Comparison of ENCODE assay signal across 1 cellular context in the genomic region with DNA sequence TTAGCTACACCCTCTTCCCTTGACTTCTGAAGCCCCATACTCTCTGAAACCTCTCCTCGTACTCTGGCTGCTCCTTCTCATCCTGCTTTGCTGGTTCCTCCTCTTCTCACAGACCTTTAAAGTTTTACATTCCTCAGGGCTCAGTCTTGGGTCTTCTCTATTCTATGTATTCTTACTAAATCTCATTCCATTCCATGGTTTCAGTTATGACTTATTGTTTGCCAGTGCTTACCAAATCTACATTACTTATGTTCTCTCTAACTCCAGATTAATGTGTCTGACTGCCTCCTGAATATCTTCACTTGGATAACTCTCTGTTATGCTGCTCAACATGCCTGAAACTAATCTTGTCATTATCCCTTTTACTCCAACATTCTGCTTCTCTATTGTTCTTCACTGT.
TF ChIP-seq lines count a peak whose summit lies in the region.

No MANE protein-coding gene starts in this region.

TF ChIP-seq in K562, 482 proteins besides CTCF, POLR2A, EP300 and RAD21 (continued from another document):
- TF ChIP-seq, protein P1, sequence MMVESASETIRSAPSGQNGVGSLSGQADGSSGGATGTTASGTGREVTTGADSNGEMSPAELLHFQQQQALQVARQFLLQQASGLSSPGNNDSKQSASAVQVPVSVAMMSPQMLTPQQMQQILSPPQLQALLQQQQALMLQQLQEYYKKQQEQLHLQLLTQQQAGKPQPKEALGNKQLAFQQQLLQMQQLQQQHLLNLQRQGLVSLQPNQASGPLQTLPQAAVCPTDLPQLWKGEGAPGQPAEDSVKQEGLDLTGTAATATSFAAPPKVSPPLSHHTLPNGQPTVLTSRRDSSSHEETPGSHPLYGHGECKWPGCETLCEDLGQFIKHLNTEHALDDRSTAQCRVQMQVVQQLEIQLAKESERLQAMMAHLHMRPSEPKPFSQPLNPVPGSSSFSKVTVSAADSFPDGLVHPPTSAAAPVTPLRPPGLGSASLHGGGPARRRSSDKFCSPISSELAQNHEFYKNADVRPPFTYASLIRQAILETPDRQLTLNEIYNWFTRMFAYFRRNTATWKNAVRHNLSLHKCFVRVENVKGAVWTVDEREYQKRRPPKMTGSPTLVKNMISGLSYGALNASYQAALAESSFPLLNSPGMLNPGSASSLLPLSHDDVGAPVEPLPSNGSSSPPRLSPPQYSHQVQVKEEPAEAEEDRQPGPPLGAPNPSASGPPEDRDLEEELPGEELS (CRISPR knock-in tag; IDR thresholded peaks at IDR 0.05; ENCODE audit: borderline replicate concordance) = no peak
- TF ChIP-seq, protein P2, sequence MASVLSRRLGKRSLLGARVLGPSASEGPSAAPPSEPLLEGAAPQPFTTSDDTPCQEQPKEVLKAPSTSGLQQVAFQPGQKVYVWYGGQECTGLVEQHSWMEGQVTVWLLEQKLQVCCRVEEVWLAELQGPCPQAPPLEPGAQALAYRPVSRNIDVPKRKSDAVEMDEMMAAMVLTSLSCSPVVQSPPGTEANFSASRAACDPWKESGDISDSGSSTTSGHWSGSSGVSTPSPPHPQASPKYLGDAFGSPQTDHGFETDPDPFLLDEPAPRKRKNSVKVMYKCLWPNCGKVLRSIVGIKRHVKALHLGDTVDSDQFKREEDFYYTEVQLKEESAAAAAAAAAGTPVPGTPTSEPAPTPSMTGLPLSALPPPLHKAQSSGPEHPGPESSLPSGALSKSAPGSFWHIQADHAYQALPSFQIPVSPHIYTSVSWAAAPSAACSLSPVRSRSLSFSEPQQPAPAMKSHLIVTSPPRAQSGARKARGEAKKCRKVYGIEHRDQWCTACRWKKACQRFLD (CRISPR knock-in tag; IDR thresholded peaks at IDR 0.05) = no peak
- TF ChIP-seq ZNF140 (CRISPR knock-in tag; IDR thresholded peaks at IDR 0.05) = no peak
- no peak for TF ChIP-seq TFAM (CRISPR knock-in tag; conservative IDR thresholded peaks at IDR 0.05)
- no peak for TF ChIP-seq RBFOX2 (IDR thresholded peaks at IDR 0.05; ENCODE audit: low read depth, low read length)
- TF ChIP-seq, protein P3, sequence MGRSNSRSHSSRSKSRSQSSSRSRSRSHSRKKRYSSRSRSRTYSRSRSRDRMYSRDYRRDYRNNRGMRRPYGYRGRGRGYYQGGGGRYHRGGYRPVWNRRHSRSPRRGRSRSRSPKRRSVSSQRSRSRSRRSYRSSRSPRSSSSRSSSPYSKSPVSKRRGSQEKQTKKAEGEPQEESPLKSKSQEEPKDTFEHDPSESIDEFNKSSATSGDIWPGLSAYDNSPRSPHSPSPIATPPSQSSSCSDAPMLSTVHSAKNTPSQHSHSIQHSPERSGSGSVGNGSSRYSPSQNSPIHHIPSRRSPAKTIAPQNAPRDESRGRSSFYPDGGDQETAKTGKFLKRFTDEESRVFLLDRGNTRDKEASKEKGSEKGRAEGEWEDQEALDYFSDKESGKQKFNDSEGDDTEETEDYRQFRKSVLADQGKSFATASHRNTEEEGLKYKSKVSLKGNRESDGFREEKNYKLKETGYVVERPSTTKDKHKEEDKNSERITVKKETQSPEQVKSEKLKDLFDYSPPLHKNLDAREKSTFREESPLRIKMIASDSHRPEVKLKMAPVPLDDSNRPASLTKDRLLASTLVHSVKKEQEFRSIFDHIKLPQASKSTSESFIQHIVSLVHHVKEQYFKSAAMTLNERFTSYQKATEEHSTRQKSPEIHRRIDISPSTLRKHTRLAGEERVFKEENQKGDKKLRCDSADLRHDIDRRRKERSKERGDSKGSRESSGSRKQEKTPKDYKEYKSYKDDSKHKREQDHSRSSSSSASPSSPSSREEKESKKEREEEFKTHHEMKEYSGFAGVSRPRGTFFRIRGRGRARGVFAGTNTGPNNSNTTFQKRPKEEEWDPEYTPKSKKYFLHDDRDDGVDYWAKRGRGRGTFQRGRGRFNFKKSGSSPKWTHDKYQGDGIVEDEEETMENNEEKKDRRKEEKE (IDR thresholded peaks at IDR 0.05; ENCODE audit: borderline replicate concordance in 1 of 2, control insufficient read depth in 1 of 2, low read depth in 2 of 2, low read length in 1 of 2) = no peak
- no peak for TF ChIP-seq FOXP1 (CRISPR knock-in tag; IDR thresholded peaks at IDR 0.05)
